In genomic region chr3:38579551-38580449, GRCh38 we compare ENCODE assay signal across 9 cellular contexts.
DNase-seq lines count a peak whose midpoint lies in the region; ATAC-seq, FAIRE-seq and TF ChIP-seq lines count a peak whose summit lies in the region.
"Had no signal": no experiment of that assay in that cellular context is flagged by ENCODE, and none has a peak within 500 bp of the region (broad histone marks: within the 10 kb centered on the region; RNA-seq: fewer than 3 reads in every experiment).

No MANE protein-coding gene starts in this region.

- H3K27ac Mint-ChIP-seq in osteocyte (ENCODE audit: unreplicated experiment) = no peak overlapping the region
- H3K27ac Mint-ChIP-seq: activated T-helper 17 cell treated with anti-CD3 and anti-CD28 coated beads, Interleukin-2, amount 50 U/mL, for 72 hours had no signal

- TF ChIP-seq CTCF in osteocyte (IDR thresholded peaks at IDR 0.05) = no peak

- DNase-seq in activated CD8-positive, alpha-beta memory T cell treated with anti-CD3 and anti-CD28 coated beads, Interleukin-2, amount 50 U/mL, for 48 hours = peak; percentile 35
- DNase-seq in osteocyte (ENCODE audit: extremely low spot score, unreplicated experiment) (peak; percentile 65), NCI-H1694 treated with DMSO at 0.1 percent for 48 hours (lab: John Stamatoyannopoulos, UW) (no peak), putamen (ENCODE audit: low spot score) (no peak), HTR-8/SVneo (ENCODE audit: insufficient read length, low spot score) (no peak)
- DNase-seq in activated CD4-positive, alpha-beta T cell treated with anti-CD3 and anti-CD28 coated beads, Interleukin-2, amount 50 U/mL, for 48 hours = no peak

- FAIRE-seq in HTR-8/SVneo (lab: Jason Lieb, UNC) = no peak

- no peaks in the 10 kb centered on the region for H3K27me3 Mint-ChIP-seq in osteocyte (ENCODE audit: unreplicated experiment)
- H3K27me3 Mint-ChIP-seq: activated T-helper 17 cell treated with anti-CD3 and anti-CD28 coated beads, Interleukin-2, amount 50 U/mL, for 72 hours had no signal

- no peaks in the 10 kb centered on the region for H3K36me3 Mint-ChIP-seq in osteocyte (ENCODE audit: unreplicated experiment)

- no peak overlapping the region for H3K4me3 Mint-ChIP-seq in osteocyte (ENCODE audit: unreplicated experiment)
- H3K4me3 Mint-ChIP-seq: activated T-helper 17 cell treated with anti-CD3 and anti-CD28 coated beads, Interleukin-2, amount 50 U/mL, for 72 hours had no signal

- H3K9me3 Mint-ChIP-seq in osteocyte (ENCODE audit: unreplicated experiment) = no peaks in the 10 kb centered on the region
- H3K9me3 Mint-ChIP-seq: activated T-helper 17 cell treated with anti-CD3 and anti-CD28 coated beads, Interleukin-2, amount 50 U/mL, for 72 hours had no signal

- no peaks in the 10 kb centered on the region for H3K4me1 Mint-ChIP-seq in osteocyte (ENCODE audit: unreplicated experiment)
- H3K4me1 Mint-ChIP-seq: activated T-helper 17 cell treated with anti-CD3 and anti-CD28 coated beads, Interleukin-2, amount 50 U/mL, for 72 hours had no signal

- peak; percentile 70 for ATAC-seq in GM18502 (IDR thresholded peaks at IDR 0.05; ENCODE audit: poor library complexity, unreplicated experiment)
- ATAC-seq in HG02623 (IDR thresholded peaks at IDR 0.05; ENCODE audit: unreplicated experiment) = peak; percentile 53
- ATAC-seq: activated T-helper 17 cell treated with anti-CD3 and anti-CD28 coated beads, Interleukin-2, amount 50 U/mL, for 72 hours had no signal

Comparison
In these comparisons a context has a peak if more than half of its experiments do, and no peak if none do; other contexts are left out.
1. DNase-seq: peak in activated CD8-positive, alpha-beta memory T cell treated with anti-CD3 and anti-CD28 coated beads, Interleukin-2, amount 50 U/mL, for 48 hours (single experiment) and osteocyte (single experiment); none in NCI-H1694 treated with DMSO at 0.1 percent for 48 hours (single experiment), activated CD4-positive, alpha-beta T cell treated with anti-CD3 and anti-CD28 coated beads, Interleukin-2, amount 50 U/mL, for 48 hours (0 of 2), putamen (single experiment) and HTR-8/SVneo (single experiment).